In the genomic region with DNA sequence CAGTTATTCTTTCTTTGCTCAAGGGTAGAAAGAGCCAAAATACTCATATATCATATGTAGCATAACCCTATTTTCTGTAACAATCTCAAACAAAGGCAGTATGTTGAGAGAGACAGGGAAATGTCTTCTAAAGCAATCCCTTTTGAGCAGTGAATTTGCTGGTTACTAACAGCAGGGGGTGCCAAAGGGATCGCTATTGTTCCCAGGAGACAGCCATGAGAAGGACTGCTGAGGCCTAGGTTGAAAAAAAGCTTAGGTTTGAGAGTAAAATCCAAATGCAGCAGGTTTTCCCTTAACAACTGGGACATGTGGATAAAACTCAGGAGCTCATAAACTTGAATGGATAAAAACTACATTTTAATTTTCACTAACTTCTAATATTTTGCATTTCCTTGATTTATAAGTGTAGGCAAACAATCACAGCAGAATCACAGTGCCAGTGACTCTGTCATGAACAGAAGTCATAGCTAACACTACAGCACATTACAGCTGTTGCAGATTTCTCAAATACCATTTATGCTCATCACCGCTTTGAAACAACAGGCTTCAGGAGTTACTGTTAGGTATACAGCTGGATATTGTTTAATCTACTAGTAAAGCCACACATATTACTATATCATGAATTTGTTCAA, we compare ENCODE assay signal across 8 cellular contexts.
A peak's percentile ranks its signal among the peaks of the same experiment; 100 is the strongest.
DNase-seq lines count a peak whose midpoint lies in the region; ATAC-seq, FAIRE-seq and TF ChIP-seq lines count a peak whose summit lies in the region.

No MANE protein-coding gene starts in this region.

- CTCF ChIA-PET in activated CD8-positive, alpha-beta memory T cell treated with anti-CD3 and anti-CD28 coated beads, Interleukin-2, amount 10 ng/mL, durations not matched to agents 7 days and 5 days (lab: Charles Lee), result interaction anchor here (0.6 to 1.7 kb wide), 26 partner anchors 8 to 932 kb away, joined by 3 to 10 read pairs (median 4); a partner anchor contains a TSS
- CTCF ChIA-PET in naive thymus-derived CD4-positive, alpha-beta T cell (lab: Charles Lee), result interaction anchor here (0.6 to 1.5 kb wide), 8 partner anchors 15 to 933 kb away, joined by 3 to 7 read pairs (median 3); no protein-coding TSS in a partner anchor

- ATAC-seq in activated CD8-positive, alpha-beta memory T cell treated with anti-CD3 and anti-CD28 coated beads, Interleukin-2, amount 10 ng/mL, durations not matched to agents 7 days and 5 days, result peak; percentile 72
- peak; percentile 74 for ATAC-seq in esophagus mucosa
- ATAC-seq in naive thymus-derived CD4-positive, alpha-beta T cell, result peak; percentile 78
- no peak for ATAC-seq in GM21619 (IDR thresholded peaks at IDR 0.05; ENCODE audit: unreplicated experiment)

- no peak for TF ChIP-seq POLR2A in stomach (IDR thresholded peaks at IDR 0.05)

- no peak for TF ChIP-seq EP300 in stomach (IDR thresholded peaks at IDR 0.05)

- H3K4me3 ChIP-seq in naive thymus-derived CD4-positive, alpha-beta T cell (ENCODE audit: low read length), result no peak overlapping the region
- no peak overlapping the region for H3K4me3 ChIP-seq in stomach

- TF ChIP-seq CTCF in stomach (IDR thresholded peaks at IDR 0.05), result peak in 5 of 7 experiments; percentile 51 to 73 (median 68)

- no peaks in the 10 kb centered on the region for H3K9me3 ChIP-seq in naive thymus-derived CD4-positive, alpha-beta T cell (ENCODE audit: control insufficient read depth in 2 of 3, low read length in 3 of 3)
- no peaks in the 10 kb centered on the region for H3K9me3 ChIP-seq in stomach

- H3K36me3 ChIP-seq in naive thymus-derived CD4-positive, alpha-beta T cell (ENCODE audit: control insufficient read depth in 2 of 3, insufficient read depth in 3 of 3, low read length in 3 of 3), result peaks cover 0 to 9% (median 4%) of the 10 kb centered on the region in 3 experiments
- H3K36me3 ChIP-seq in stomach, result peaks cover 0 to 9% (median 6%) of the 10 kb centered on the region in 4 donors

- peaks cover 20% of the 10 kb centered on the region for H3K4me1 Mint-ChIP-seq in activated CD8-positive, alpha-beta memory T cell treated with anti-CD3 and anti-CD28 coated beads, Interleukin-2, amount 10 ng/mL, durations not matched to agents 7 days and 5 days
- peaks cover 0 to 19% (median 11%) of the 10 kb centered on the region in 7 donors for H3K4me1 Mint-ChIP-seq in naive thymus-derived CD4-positive, alpha-beta T cell

- POLR2A ChIA-PET in naive thymus-derived CD4-positive, alpha-beta T cell (lab: Charles Lee), result no interaction called here

- H3K27me3 ChIP-seq in naive thymus-derived CD4-positive, alpha-beta T cell (ENCODE audit: control insufficient read depth in 2 of 2, insufficient read depth in 2 of 2, low read length in 2 of 2), result no peaks in the 10 kb centered on the region
- H3K27me3 ChIP-seq in stomach, result no peaks in the 10 kb centered on the region

- H3K36me3 Mint-ChIP-seq in activated CD8-positive, alpha-beta memory T cell treated with anti-CD3 and anti-CD28 coated beads, Interleukin-2, amount 10 ng/mL, durations not matched to agents 7 days and 5 days, result peaks cover 3% of the 10 kb centered on the region
- peaks cover 3 to 23% (median 10%) of the 10 kb centered on the region in 5 donors for H3K36me3 Mint-ChIP-seq in naive thymus-derived CD4-positive, alpha-beta T cell

- no peak for FAIRE-seq in HTR-8/SVneo (lab: Jason Lieb, UNC)

- H3K27ac ChIP-seq in naive thymus-derived CD4-positive, alpha-beta T cell (ENCODE audit: low read depth, low read length), result no peak overlapping the region
- peak overlapping the region in 2 of 5 donors; percentile 1 to 26 for H3K27ac ChIP-seq in stomach

- DNase-seq in DMS153 (lab: John Stamatoyannopoulos, UW), result peak; percentile 50
- peak; percentile 61 for DNase-seq in HTR-8/SVneo (ENCODE audit: insufficient read length, low spot score)
- peak; percentile 35 to 65 for DNase-seq in NOMO-1 (lab: John Stamatoyannopoulos, UW; ENCODE audit: unreplicated experiment in 2 of 2)
- peak; percentile 68 for DNase-seq in activated CD8-positive, alpha-beta memory T cell treated with anti-CD3 and anti-CD28 coated beads, Interleukin-2, amount 10 ng/mL, durations not matched to agents 7 days and 5 days
- DNase-seq in naive thymus-derived CD4-positive, alpha-beta T cell, result peak in 8 of 9 donors; percentile 18 to 63 (median 55)
- peak; percentile 67 for DNase-seq in stomach

- H3K27me3 Mint-ChIP-seq in activated CD8-positive, alpha-beta memory T cell treated with anti-CD3 and anti-CD28 coated beads, Interleukin-2, amount 10 ng/mL, durations not matched to agents 7 days and 5 days, result no peaks in the 10 kb centered on the region
- no peaks in the 10 kb centered on the region for H3K27me3 Mint-ChIP-seq in naive thymus-derived CD4-positive, alpha-beta T cell

- WGBS in stomach, 5 donors, result 39 to 52% (median 44%) methylated on average over 2 of the region's 2 CpGs

- intact Hi-C loops in naive thymus-derived CD4-positive, alpha-beta T cell (cut with micrococcal nuclease), result loop anchor here (1.0 to 10.0 kb wide), 8 partner anchors 73 to 934 kb away; a partner anchor contains a TSS
- intact Hi-C loops in stomach (cut with DNase I; ENCODE audit: low total_unique reads), result no loop called here

- no peaks in the 10 kb centered on the region for H3K9me3 Mint-ChIP-seq in activated CD8-positive, alpha-beta memory T cell treated with anti-CD3 and anti-CD28 coated beads, Interleukin-2, amount 10 ng/mL, durations not matched to agents 7 days and 5 days (ENCODE audit: low read depth)
- no peaks in the 10 kb centered on the region for H3K9me3 Mint-ChIP-seq in naive thymus-derived CD4-positive, alpha-beta T cell

- H3K27ac Mint-ChIP-seq in activated CD8-positive, alpha-beta memory T cell treated with anti-CD3 and anti-CD28 coated beads, Interleukin-2, amount 10 ng/mL, durations not matched to agents 7 days and 5 days, result no peak overlapping the region
- peak overlapping the region in 1 of 9 donors; percentile 28 for H3K27ac Mint-ChIP-seq in naive thymus-derived CD4-positive, alpha-beta T cell

- H3K4me3 Mint-ChIP-seq in activated CD8-positive, alpha-beta memory T cell treated with anti-CD3 and anti-CD28 coated beads, Interleukin-2, amount 10 ng/mL, durations not matched to agents 7 days and 5 days, result no peak overlapping the region
- H3K4me3 Mint-ChIP-seq in naive thymus-derived CD4-positive, alpha-beta T cell, result no peak overlapping the region

- no peaks in the 10 kb centered on the region for H3K4me1 ChIP-seq in naive thymus-derived CD4-positive, alpha-beta T cell (ENCODE audit: control insufficient read depth in 2 of 2, insufficient read depth in 2 of 2, low read length in 2 of 2)
- peaks cover 0 to 25% (median 6%) of the 10 kb centered on the region in 4 donors for H3K4me1 ChIP-seq in stomach
